Comparison of ENCODE assay signal across 10 cellular contexts in the genomic region with DNA sequence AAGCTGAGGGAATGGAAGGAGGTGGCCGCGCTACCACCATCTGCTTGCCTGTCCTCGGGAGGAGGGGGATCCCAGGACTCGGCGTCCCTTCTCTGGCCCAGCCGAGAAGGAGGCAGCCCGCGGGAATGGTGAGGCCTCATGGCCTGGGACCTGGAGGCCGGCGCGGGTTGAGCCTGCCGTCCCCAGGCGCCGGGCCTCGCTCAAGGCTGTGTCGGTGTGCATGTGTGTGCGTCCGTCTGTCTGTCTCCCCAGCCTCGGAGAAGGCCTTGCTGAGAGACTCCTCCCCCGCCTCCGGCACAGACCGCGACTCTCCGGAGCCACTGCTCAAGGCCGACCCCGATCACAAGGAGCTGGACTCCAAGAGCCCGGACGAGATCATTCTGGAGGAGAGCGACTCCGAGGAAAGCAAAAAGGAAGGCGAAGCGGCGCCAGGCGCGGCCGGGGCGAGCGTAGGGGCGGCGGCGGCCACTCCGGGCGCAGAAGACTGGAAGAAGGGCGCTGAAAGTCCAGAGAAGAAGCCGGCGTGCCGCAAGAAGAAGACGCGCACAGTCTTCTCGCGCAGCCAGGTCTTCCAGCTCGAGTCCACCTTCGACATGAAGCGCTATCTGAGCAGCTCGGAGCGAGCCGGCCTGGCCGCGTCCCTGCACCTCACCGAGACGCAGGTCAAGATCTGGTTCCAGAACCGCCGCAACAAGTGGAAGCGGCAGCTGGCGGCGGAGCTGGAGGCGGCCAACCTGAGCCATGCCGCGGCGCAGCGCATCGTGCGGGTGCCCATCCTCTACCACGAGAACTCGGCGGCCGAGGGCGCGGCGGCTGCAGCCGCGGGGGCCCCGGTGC. TPM values are rescaled to one million over a fixed set of nuclear protein-coding genes. Genes with fewer than 3 reads are reported as not detected.
DNase-seq lines count a peak whose midpoint lies in the region; ATAC-seq lines count a peak whose summit lies in the region.
"Had no signal": no experiment of that assay in that cellular context is flagged by ENCODE, and none has a peak within 500 bp of the region (broad histone marks: within the 10 kb centered on the region; RNA-seq: fewer than 3 reads in every experiment).

No MANE protein-coding gene starts in this region.

- ATAC-seq in stimulated activated naive CD8-positive, alpha-beta T cell treated with anti-CD3 and anti-CD28 coated beads, Interleukin-15, amount 100 ng/mL, for 72 hours = peak; percentile 50
- ATAC-seq in GM18907 (IDR thresholded peaks at IDR 0.05; ENCODE audit: unreplicated experiment) = no peak
- no peak for ATAC-seq in HG03457 (IDR thresholded peaks at IDR 0.05; ENCODE audit: unreplicated experiment)
- no peak for ATAC-seq in HG02610 (IDR thresholded peaks at IDR 0.05; ENCODE audit: unreplicated experiment)
- ATAC-seq: left lung had no signal

- H3K9me3 Mint-ChIP-seq in activated CD4-positive, alpha-beta T cell treated with anti-CD3 and anti-CD28 coated beads, Interleukin-2, amount 10 ng/mL, durations not matched to agents 7 days and 5 days = peaks cover 1% of the 10 kb centered on the region
- no peaks in the 10 kb centered on the region for H3K9me3 Mint-ChIP-seq in stimulated activated naive CD8-positive, alpha-beta T cell treated with anti-CD3 and anti-CD28 coated beads, Interleukin-15, amount 100 ng/mL, for 72 hours

- peak; percentile 47 for DNase-seq in activated T-cell treated with anti-CD3 and anti-CD28 coated beads, Interleukin-2, amount 50 U/mL, for 1 hour
- no peak for DNase-seq in activated T-cell treated with anti-CD3 and anti-CD28 coated beads for 4 hours
- DNase-seq in activated CD4-positive, alpha-beta T cell treated with anti-CD3 and anti-CD28 coated beads, Interleukin-2, amount 10 ng/mL, durations not matched to agents 7 days and 5 days = no peak
- peak; percentile 51 to 52 for DNase-seq in stimulated activated naive CD8-positive, alpha-beta T cell treated with anti-CD3 and anti-CD28 coated beads, Interleukin-15, amount 100 ng/mL, for 72 hours
- DNase-seq: DND-41, left lung had no signal

- H3K27ac Mint-ChIP-seq in activated CD4-positive, alpha-beta T cell treated with anti-CD3 and anti-CD28 coated beads, Interleukin-2, amount 10 ng/mL, durations not matched to agents 7 days and 5 days = peak overlapping the region; percentile 89
- H3K27ac Mint-ChIP-seq in stimulated activated naive CD8-positive, alpha-beta T cell treated with anti-CD3 and anti-CD28 coated beads, Interleukin-15, amount 100 ng/mL, for 72 hours = no peak overlapping the region

- CTCF ChIA-PET in activated CD4-positive, alpha-beta T cell treated with anti-CD3 and anti-CD28 coated beads, Interleukin-2, amount 10 ng/mL, durations not matched to agents 7 days and 5 days (lab: Charles Lee) = interaction anchor here (3.3 kb wide), 1 partner anchor 12 kb away, joined by 11 read pairs; no protein-coding TSS in a partner anchor

- peaks cover 79% of the 10 kb centered on the region for H3K27me3 Mint-ChIP-seq in activated CD4-positive, alpha-beta T cell treated with anti-CD3 and anti-CD28 coated beads, Interleukin-2, amount 10 ng/mL, durations not matched to agents 7 days and 5 days
- H3K27me3 Mint-ChIP-seq in stimulated activated naive CD8-positive, alpha-beta T cell treated with anti-CD3 and anti-CD28 coated beads, Interleukin-15, amount 100 ng/mL, for 72 hours = peaks cover 85% of the 10 kb centered on the region

- peak overlapping the region; percentile 70 for H3K4me3 Mint-ChIP-seq in activated CD4-positive, alpha-beta T cell treated with anti-CD3 and anti-CD28 coated beads, Interleukin-2, amount 10 ng/mL, durations not matched to agents 7 days and 5 days
- H3K4me3 Mint-ChIP-seq in stimulated activated naive CD8-positive, alpha-beta T cell treated with anti-CD3 and anti-CD28 coated beads, Interleukin-15, amount 100 ng/mL, for 72 hours = peak overlapping the region; percentile 80 to 87

- H3K36me3 Mint-ChIP-seq in activated CD4-positive, alpha-beta T cell treated with anti-CD3 and anti-CD28 coated beads, Interleukin-2, amount 10 ng/mL, durations not matched to agents 7 days and 5 days (ENCODE audit: low read depth) = peaks cover 7% of the 10 kb centered on the region

- H3K4me3 ChIP-seq in iPS-11a (ENCODE audit: low read depth, low read length) = peak overlapping the region; percentile 13

- POLR2A ChIA-PET in activated CD4-positive, alpha-beta T cell treated with anti-CD3 and anti-CD28 coated beads, Interleukin-2, amount 10 ng/mL, durations not matched to agents 7 days and 5 days (lab: Charles Lee) = no interaction called here

- peaks cover 39% of the 10 kb centered on the region for H3K4me1 Mint-ChIP-seq in activated CD4-positive, alpha-beta T cell treated with anti-CD3 and anti-CD28 coated beads, Interleukin-2, amount 10 ng/mL, durations not matched to agents 7 days and 5 days
- peaks cover 67% of the 10 kb centered on the region for H3K4me1 Mint-ChIP-seq in stimulated activated naive CD8-positive, alpha-beta T cell treated with anti-CD3 and anti-CD28 coated beads, Interleukin-15, amount 100 ng/mL, for 72 hours

RNA-seq across cellular contexts. Expression of a gene that starts 1.3 kb away (rescaled TPM):
- total RNA-seq in activated CD4-positive, alpha-beta T cell treated with anti-CD3 and anti-CD28 coated beads, Interleukin-2, amount 10 ng/mL, durations not matched to agents 7 days and 5 days = not detected
- total RNA-seq: left lung had no signal

RNA-seq across cellular contexts. Expression of a gene that starts 10.9 kb away (rescaled TPM):
- total RNA-seq in activated CD4-positive, alpha-beta T cell treated with anti-CD3 and anti-CD28 coated beads, Interleukin-2, amount 10 ng/mL, durations not matched to agents 7 days and 5 days = not detected
- total RNA-seq: left lung had no signal

RNA-seq across cellular contexts. Expression of a gene that starts 17.2 kb away (rescaled TPM):
- total RNA-seq in activated CD4-positive, alpha-beta T cell treated with anti-CD3 and anti-CD28 coated beads, Interleukin-2, amount 10 ng/mL, durations not matched to agents 7 days and 5 days = 100 to 1,000 TPM; 224 to 255 TPM

Comparison
In these comparisons a context has a peak if more than half of its experiments do, and no peak if none do; other contexts are left out.
1. DNase-seq: peak in activated T-cell treated with anti-CD3 and anti-CD28 coated beads, Interleukin-2, amount 50 U/mL, for 1 hour (single experiment) and stimulated activated naive CD8-positive, alpha-beta T cell treated with anti-CD3 and anti-CD28 coated beads, Interleukin-15, amount 100 ng/mL, for 72 hours (2 of 2); none in activated T-cell treated with anti-CD3 and anti-CD28 coated beads for 4 hours (single experiment) and activated CD4-positive, alpha-beta T cell treated with anti-CD3 and anti-CD28 coated beads, Interleukin-2, amount 10 ng/mL, durations not matched to agents 7 days and 5 days (single experiment).